In the genomic region with DNA sequence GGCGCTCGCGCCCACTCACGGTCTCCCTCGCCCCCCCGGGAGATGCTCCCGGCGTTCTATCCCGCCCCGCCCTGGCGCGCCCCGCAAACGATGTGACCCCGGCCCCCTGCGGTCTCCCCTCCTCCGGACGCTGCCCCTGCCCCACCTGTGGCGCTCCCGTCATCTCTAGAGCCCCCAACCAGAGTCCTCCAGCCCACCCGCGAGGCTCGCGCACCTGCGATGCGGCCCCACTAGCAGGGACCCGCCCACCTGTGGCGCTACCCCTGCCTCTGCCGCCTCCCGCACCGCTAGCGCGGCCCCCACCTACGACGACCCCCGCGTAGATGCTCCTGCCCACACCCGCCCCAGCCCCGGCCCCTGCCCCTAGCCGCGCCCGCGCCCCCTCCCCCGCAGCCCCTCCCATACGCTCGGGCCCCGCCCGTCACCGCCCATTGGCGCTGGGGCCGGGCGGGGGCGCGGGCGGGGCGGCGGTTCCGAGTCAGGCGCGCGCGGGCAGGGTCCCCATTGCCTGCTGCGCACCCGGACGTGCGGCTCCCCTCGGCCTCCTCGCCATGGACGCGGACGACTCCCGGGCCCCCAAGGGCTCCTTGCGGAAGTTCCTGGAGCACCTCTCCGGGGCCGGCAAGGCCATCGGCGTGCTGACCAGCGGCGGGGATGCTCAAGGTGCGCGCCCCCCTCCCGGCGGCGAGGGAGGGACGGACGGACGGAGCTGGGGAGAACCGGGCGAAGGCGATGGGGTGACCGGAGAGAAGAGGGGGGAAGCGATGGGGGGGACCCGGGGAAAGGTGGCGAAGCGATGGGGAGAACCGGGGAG, we compare ENCODE assay signal across 1 cellular context.
TF ChIP-seq lines count a peak whose summit lies in the region.

A gene (plus strand): TSS at position 504 of the 814 bp plus-strand sequence. CDS start 48 bp downstream, at position 552.

TF ChIP-seq in HEK293, 187 proteins besides CTCF, POLR2A, EP300 and RAD21 (continued from another document and continues in another):
- TF ChIP-seq, protein P1, sequence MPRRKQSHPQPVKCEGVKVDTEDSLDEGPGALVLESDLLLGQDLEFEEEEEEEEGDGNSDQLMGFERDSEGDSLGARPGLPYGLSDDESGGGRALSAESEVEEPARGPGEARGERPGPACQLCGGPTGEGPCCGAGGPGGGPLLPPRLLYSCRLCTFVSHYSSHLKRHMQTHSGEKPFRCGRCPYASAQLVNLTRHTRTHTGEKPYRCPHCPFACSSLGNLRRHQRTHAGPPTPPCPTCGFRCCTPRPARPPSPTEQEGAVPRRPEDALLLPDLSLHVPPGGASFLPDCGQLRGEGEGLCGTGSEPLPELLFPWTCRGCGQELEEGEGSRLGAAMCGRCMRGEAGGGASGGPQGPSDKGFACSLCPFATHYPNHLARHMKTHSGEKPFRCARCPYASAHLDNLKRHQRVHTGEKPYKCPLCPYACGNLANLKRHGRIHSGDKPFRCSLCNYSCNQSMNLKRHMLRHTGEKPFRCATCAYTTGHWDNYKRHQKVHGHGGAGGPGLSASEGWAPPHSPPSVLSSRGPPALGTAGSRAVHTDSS (tag by site-specific recombination; IDR thresholded peaks at IDR 0.05), result no peak
- peak; percentile 36; the same call in 1 of the 2 replicates for TF ChIP-seq ZNF837 (tag by site-specific recombination; IDR thresholded peaks at IDR 0.05)
- peak; percentile 96 for TF ChIP-seq ZBTB20 (tag by site-specific recombination; IDR thresholded peaks at IDR 0.05)
- peak; percentile 39; the same call in 1 of the 2 replicates for TF ChIP-seq SP3 (tag by site-specific recombination; IDR thresholded peaks at IDR 0.05)
- TF ChIP-seq, protein P2, sequence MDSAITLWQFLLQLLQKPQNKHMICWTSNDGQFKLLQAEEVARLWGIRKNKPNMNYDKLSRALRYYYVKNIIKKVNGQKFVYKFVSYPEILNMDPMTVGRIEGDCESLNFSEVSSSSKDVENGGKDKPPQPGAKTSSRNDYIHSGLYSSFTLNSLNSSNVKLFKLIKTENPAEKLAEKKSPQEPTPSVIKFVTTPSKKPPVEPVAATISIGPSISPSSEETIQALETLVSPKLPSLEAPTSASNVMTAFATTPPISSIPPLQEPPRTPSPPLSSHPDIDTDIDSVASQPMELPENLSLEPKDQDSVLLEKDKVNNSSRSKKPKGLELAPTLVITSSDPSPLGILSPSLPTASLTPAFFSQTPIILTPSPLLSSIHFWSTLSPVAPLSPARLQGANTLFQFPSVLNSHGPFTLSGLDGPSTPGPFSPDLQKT (IDR thresholded peaks at IDR 0.05; ENCODE audit: borderline replicate concordance, low read depth, low read length), result no peak
- TF ChIP-seq ZNF701 (tag by site-specific recombination; IDR thresholded peaks at IDR 0.05), result no peak
- TF ChIP-seq ZNF248 (tag by site-specific recombination; IDR thresholded peaks at IDR 0.05), result no peak
- no peak for TF ChIP-seq ZNF433 (tag by site-specific recombination; IDR thresholded peaks at IDR 0.05; ENCODE audit: low read depth)
- TF ChIP-seq ZNF501 (tag by site-specific recombination; IDR thresholded peaks at IDR 0.05), result 0 out of 2 replicates have a peak, but pooled peaks have one; percentile 31
- TF ChIP-seq ZNF521 (tag by site-specific recombination; IDR thresholded peaks at IDR 0.05), result no peak
- TF ChIP-seq SCRT2 (tag by site-specific recombination; IDR thresholded peaks at IDR 0.05), result peak; percentile 90
- TF ChIP-seq KLF10 (tag by site-specific recombination; IDR thresholded peaks at IDR 0.05), result peak; percentile 84
- no peak for TF ChIP-seq ZNF514 (tag by site-specific recombination; IDR thresholded peaks at IDR 0.05)
- no peak for TF ChIP-seq ZNF311 (tag by site-specific recombination; IDR thresholded peaks at IDR 0.05; ENCODE audit: borderline replicate concordance)
- TF ChIP-seq ZNF561 (tag by site-specific recombination; IDR thresholded peaks at IDR 0.05; ENCODE audit: borderline replicate concordance), result 0 out of 2 replicates have a peak, but pooled peaks have one; percentile 44
- TF ChIP-seq SCRT1 (tag by site-specific recombination; IDR thresholded peaks at IDR 0.05; ENCODE audit: borderline replicate concordance), result 0 out of 2 replicates have a peak, but pooled peaks have one; percentile 31
- 0 out of 2 replicates have a peak, but pooled peaks have one; percentile 73 for TF ChIP-seq ZBTB7A (tag by site-specific recombination; IDR thresholded peaks at IDR 0.05; ENCODE audit: low read depth)
- TF ChIP-seq ZNF610 (tag by site-specific recombination; IDR thresholded peaks at IDR 0.05; ENCODE audit: borderline replicate concordance), result no peak
- TF ChIP-seq GLIS1 (tag by site-specific recombination; IDR thresholded peaks at IDR 0.05), result peak; percentile 98
- TF ChIP-seq, protein P3, sequence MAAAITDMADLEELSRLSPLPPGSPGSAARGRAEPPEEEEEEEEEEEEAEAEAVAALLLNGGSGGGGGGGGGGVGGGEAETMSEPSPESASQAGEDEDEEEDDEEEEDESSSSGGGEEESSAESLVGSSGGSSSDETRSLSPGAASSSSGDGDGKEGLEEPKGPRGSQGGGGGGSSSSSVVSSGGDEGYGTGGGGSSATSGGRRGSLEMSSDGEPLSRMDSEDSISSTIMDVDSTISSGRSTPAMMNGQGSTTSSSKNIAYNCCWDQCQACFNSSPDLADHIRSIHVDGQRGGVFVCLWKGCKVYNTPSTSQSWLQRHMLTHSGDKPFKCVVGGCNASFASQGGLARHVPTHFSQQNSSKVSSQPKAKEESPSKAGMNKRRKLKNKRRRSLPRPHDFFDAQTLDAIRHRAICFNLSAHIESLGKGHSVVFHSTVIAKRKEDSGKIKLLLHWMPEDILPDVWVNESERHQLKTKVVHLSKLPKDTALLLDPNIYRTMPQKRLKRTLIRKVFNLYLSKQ (tag by site-specific recombination; IDR thresholded peaks at IDR 0.05; ENCODE audit: borderline replicate concordance), result no peak
- TF ChIP-seq, protein P4, sequence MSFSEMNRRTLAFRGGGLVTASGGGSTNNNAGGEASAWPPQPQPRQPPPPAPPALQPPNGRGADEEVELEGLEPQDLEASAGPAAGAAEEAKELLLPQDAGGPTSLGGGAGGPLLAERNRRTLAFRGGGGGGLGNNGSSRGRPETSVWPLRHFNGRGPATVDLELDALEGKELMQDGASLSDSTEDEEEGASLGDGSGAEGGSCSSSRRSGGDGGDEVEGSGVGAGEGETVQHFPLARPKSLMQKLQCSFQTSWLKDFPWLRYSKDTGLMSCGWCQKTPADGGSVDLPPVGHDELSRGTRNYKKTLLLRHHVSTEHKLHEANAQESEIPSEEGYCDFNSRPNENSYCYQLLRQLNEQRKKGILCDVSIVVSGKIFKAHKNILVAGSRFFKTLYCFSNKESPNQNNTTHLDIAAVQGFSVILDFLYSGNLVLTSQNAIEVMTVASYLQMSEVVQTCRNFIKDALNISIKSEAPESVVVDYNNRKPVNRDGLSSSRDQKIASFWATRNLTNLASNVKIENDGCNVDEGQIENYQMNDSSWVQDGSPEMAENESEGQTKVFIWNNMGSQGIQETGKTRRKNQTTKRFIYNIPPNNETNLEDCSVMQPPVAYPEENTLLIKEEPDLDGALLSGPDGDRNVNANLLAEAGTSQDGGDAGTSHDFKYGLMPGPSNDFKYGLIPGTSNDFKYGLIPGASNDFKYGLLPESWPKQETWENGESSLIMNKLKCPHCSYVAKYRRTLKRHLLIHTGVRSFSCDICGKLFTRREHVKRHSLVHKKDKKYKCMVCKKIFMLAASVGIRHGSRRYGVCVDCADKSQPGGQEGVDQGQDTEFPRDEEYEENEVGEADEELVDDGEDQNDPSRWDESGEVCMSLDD (tag by site-specific recombination; IDR thresholded peaks at IDR 0.05), result peak; percentile 90; the same call in 1 of the 2 replicates
- no peak for TF ChIP-seq OVOL3 (tag by site-specific recombination; IDR thresholded peaks at IDR 0.05)
- TF ChIP-seq REPIN1 (tag by site-specific recombination; IDR thresholded peaks at IDR 0.05; ENCODE audit: low read depth), result 0 out of 2 replicates have a peak, but pooled peaks have one; percentile 28
- TF ChIP-seq ZEB2 (tag by site-specific recombination; IDR thresholded peaks at IDR 0.05), result peak; percentile 77
- peak; percentile 85 for TF ChIP-seq ZFHX2 (tag by site-specific recombination; conservative IDR thresholded peaks at IDR 0.05)
- TF ChIP-seq ZFP69B (tag by site-specific recombination; IDR thresholded peaks at IDR 0.05), result no peak
- TF ChIP-seq ZNF48 (tag by site-specific recombination; IDR thresholded peaks at IDR 0.05), result no peak
- peak; percentile 19; the same call in 1 of the 2 replicates for TF ChIP-seq ZSCAN30 (tag by site-specific recombination; IDR thresholded peaks at IDR 0.05)
- peak; percentile 64 for TF ChIP-seq EGR2 (tag by site-specific recombination; IDR thresholded peaks at IDR 0.05; ENCODE audit: low read depth)
- no peak for TF ChIP-seq ZNF792 (tag by site-specific recombination; IDR thresholded peaks at IDR 0.05)
- peak; percentile 28; the same call in 1 of the 2 replicates for TF ChIP-seq ZXDB (tag by site-specific recombination; IDR thresholded peaks at IDR 0.05)
- TF ChIP-seq PRDM1 (tag by site-specific recombination; IDR thresholded peaks at IDR 0.05), result no peak
- TF ChIP-seq KLF16 (tag by site-specific recombination; IDR thresholded peaks at IDR 0.05), result peak; percentile 30; the same call in 1 of the 2 replicates
- peak; percentile 95 for TF ChIP-seq ZNF335 (tag by site-specific recombination; conservative IDR thresholded peaks at IDR 0.05)
- TF ChIP-seq ZNF341 (tag by site-specific recombination; IDR thresholded peaks at IDR 0.05; ENCODE audit: low read depth), result peak; percentile 76; the same call in 1 of the 2 replicates
- no peak for TF ChIP-seq ZNF624 (tag by site-specific recombination; IDR thresholded peaks at IDR 0.05)
- TF ChIP-seq ZNF140 (tag by site-specific recombination; IDR thresholded peaks at IDR 0.05), result no peak
- TF ChIP-seq, protein P5, sequence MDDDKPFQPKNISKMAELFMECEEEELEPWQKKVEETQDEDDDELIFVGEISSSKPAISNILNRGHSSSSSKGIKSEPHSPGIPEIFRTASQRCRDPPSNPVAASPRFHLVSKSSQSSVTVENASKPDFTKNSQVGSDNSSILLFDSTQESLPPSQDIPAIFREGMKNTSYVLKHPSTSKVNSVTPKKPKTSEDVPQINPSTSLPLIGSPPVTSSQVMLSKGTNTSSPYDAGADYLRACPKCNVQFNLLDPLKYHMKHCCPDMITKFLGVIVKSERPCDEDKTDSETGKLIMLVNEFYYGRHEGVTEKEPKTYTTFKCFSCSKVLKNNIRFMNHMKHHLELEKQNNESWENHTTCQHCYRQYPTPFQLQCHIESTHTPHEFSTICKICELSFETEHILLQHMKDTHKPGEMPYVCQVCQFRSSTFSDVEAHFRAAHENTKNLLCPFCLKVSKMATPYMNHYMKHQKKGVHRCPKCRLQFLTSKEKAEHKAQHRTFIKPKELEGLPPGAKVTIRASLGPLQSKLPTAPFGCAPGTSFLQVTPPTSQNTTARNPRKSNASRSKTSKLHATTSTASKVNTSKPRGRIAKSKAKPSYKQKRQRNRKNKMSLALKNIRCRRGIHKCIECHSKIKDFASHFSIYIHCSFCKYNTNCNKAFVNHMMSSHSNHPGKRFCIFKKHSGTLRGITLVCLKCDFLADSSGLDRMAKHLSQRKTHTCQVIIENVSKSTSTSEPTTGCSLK (tag by site-specific recombination; IDR thresholded peaks at IDR 0.05), result no peak
- TF ChIP-seq ZNF776 (tag by site-specific recombination; IDR thresholded peaks at IDR 0.05; ENCODE audit: borderline replicate concordance), result no peak
- TF ChIP-seq, protein P6, sequence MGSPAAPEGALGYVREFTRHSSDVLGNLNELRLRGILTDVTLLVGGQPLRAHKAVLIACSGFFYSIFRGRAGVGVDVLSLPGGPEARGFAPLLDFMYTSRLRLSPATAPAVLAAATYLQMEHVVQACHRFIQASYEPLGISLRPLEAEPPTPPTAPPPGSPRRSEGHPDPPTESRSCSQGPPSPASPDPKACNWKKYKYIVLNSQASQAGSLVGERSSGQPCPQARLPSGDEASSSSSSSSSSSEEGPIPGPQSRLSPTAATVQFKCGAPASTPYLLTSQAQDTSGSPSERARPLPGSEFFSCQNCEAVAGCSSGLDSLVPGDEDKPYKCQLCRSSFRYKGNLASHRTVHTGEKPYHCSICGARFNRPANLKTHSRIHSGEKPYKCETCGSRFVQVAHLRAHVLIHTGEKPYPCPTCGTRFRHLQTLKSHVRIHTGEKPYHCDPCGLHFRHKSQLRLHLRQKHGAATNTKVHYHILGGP (tag by site-specific recombination; IDR thresholded peaks at IDR 0.05), result no peak
- TF ChIP-seq IKZF3 (tag by site-specific recombination; IDR thresholded peaks at IDR 0.05), result peak; percentile 19; the same call in 1 of the 2 replicates
- TF ChIP-seq SP2 (tag by site-specific recombination; IDR thresholded peaks at IDR 0.05), result no peak; the same call in 1 of the 2 replicates
- peak; percentile 50; the same call in 1 of the 2 replicates for TF ChIP-seq SP7 (tag by site-specific recombination; IDR thresholded peaks at IDR 0.05)
- TF ChIP-seq, protein P7, sequence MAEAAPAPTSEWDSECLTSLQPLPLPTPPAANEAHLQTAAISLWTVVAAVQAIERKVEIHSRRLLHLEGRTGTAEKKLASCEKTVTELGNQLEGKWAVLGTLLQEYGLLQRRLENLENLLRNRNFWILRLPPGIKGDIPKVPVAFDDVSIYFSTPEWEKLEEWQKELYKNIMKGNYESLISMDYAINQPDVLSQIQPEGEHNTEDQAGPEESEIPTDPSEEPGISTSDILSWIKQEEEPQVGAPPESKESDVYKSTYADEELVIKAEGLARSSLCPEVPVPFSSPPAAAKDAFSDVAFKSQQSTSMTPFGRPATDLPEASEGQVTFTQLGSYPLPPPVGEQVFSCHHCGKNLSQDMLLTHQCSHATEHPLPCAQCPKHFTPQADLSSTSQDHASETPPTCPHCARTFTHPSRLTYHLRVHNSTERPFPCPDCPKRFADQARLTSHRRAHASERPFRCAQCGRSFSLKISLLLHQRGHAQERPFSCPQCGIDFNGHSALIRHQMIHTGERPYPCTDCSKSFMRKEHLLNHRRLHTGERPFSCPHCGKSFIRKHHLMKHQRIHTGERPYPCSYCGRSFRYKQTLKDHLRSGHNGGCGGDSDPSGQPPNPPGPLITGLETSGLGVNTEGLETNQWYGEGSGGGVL (tag by site-specific recombination; IDR thresholded peaks at IDR 0.05), result peak; percentile 72
- TF ChIP-seq ZNF132 (tag by site-specific recombination; IDR thresholded peaks at IDR 0.05; ENCODE audit: borderline replicate concordance), result no peak
- TF ChIP-seq YY1 (tag by site-specific recombination; IDR thresholded peaks at IDR 0.05), result 0 out of 2 replicates have a peak, but pooled peaks have one; percentile 33
- TF ChIP-seq ZNF416 (tag by site-specific recombination; IDR thresholded peaks at IDR 0.05), result no peak
- no peak for TF ChIP-seq ZNF473 (tag by site-specific recombination; IDR thresholded peaks at IDR 0.05)
- TF ChIP-seq, protein P8, sequence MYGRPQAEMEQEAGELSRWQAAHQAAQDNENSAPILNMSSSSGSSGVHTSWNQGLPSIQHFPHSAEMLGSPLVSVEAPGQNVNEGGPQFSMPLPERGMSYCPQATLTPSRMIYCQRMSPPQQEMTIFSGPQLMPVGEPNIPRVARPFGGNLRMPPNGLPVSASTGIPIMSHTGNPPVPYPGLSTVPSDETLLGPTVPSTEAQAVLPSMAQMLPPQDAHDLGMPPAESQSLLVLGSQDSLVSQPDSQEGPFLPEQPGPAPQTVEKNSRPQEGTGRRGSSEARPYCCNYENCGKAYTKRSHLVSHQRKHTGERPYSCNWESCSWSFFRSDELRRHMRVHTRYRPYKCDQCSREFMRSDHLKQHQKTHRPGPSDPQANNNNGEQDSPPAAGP (tag by site-specific recombination; IDR thresholded peaks at IDR 0.05), result peak; percentile 72
- no peak for TF ChIP-seq ZNF423 (tag by site-specific recombination; IDR thresholded peaks at IDR 0.05)
- 0 out of 2 replicates have a peak, but pooled peaks have one; percentile 21 for TF ChIP-seq YY2 (tag by site-specific recombination; IDR thresholded peaks at IDR 0.05)
- peak; percentile 31; the same call in 1 of the 2 replicates for TF ChIP-seq ZNF394 (tag by site-specific recombination; IDR thresholded peaks at IDR 0.05; ENCODE audit: borderline replicate concordance)
- no peak for TF ChIP-seq ZNF292 (tag by site-specific recombination; IDR thresholded peaks at IDR 0.05; ENCODE audit: borderline replicate concordance, low read depth)
